Comparison of ENCODE assay signal across 8 cellular contexts in the genomic region with DNA sequence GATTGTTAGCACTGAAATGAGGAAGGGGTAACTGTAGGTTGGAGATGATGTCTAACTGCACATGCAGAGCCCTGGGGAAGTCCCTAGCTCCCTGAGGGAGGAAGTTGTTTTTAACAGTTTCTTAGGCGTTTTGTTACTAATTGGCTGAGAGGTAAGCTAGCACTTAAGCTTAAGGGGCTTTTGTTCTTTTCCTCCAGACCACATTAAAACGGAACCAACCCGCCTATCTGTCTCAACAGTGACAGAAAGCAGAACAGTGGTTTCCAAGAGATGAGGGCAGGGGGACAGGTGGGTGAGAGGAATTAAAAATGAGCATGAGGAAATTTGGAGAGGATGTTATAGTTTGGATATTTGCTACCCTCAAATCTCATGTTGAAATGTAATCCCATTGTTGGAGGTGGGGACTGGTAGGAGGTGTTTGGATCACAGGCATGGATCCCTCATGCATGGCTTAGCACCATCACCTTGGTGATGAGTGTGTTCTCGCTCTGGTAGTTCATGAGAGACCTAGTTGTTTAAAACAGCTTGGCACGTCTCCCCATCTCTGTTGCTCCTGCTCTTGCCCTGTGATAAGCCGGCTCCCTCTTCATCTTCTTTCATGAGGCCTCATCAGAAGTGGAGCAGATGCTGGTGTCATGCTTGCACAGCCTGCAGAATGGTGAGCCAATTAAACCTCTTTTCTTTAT. TPM values are rescaled to one million over a fixed set of nuclear protein-coding genes. Genes with fewer than 3 reads are reported as not detected.
A peak's percentile ranks its signal among the peaks of the same experiment; 100 is the strongest.
DNase-seq lines count a peak whose midpoint lies in the region; ATAC-seq and TF ChIP-seq lines count a peak whose summit lies in the region.

No MANE protein-coding gene starts in this region.

- peaks cover 21% of the 10 kb centered on the region for H3K4me1 Mint-ChIP-seq in Calu3 (ENCODE audit: low read depth, unreplicated experiment)

- H3K4me1 ChIP-seq in HAP-1 = peaks cover 15% of the 10 kb centered on the region

- DNase-seq in Calu3 = peak; percentile 10
- peak; percentile 97 for DNase-seq in SKM-1 treated with dmso at 0.1 percent for 144 hours (lab: John Stamatoyannopoulos, UW; ENCODE audit: unreplicated experiment)
- peak; percentile 32 for DNase-seq in astrocyte of the hippocampus (ENCODE audit: low read depth, low spot score)
- peak in 2 of 3 experiments; percentile 16 to 25 for DNase-seq in stimulated activated CD4-positive, alpha-beta T cell treated with anti-CD3 and anti-CD28 coated beads, TNF-alpha, amount 100 ng/mL, for 24 hours (ENCODE audit: low read depth in 3 of 3)
- no peak for DNase-seq in HAP-1 (ENCODE audit: low spot score in 2 of 2)
- no peak for DNase-seq in SW480 (ENCODE audit: low spot score)

- H3K36me3 Mint-ChIP-seq in Calu3 (ENCODE audit: insufficient read depth, unreplicated experiment) = peaks cover 5% of the 10 kb centered on the region

- no peaks in the 10 kb centered on the region for H3K9me3 Mint-ChIP-seq in Calu3 (ENCODE audit: low read depth, unreplicated experiment)

- no TSS peak for BruUV-seq in Calu3 (replicated peaks; lab: Mats Ljungman, UMichigan)

- ATAC-seq in GM19452 (IDR thresholded peaks at IDR 0.05; ENCODE audit: unreplicated experiment) = peak; percentile 87
- ATAC-seq in HG03520 (IDR thresholded peaks at IDR 0.05; ENCODE audit: unreplicated experiment) = peak; percentile 83

- H3K27me3 Mint-ChIP-seq in Calu3 (ENCODE audit: unreplicated experiment) = no peaks in the 10 kb centered on the region

- H3K27me3 ChIP-seq in HAP-1 (ENCODE audit: low read depth) = no peaks in the 10 kb centered on the region

- no peak for TF ChIP-seq CTCF in Calu3 (IDR thresholded peaks at IDR 0.05; ENCODE audit: unreplicated experiment)

- in situ Hi-C loops in HAP-1 (cut with MboI; ENCODE audit: low sequenced_read_pairs) = no loop called here

- H3K4me3 Mint-ChIP-seq in Calu3 (ENCODE audit: low read depth, unreplicated experiment) = peak overlapping the region; percentile 1

- no peak overlapping the region for H3K27ac Mint-ChIP-seq in Calu3 (ENCODE audit: unreplicated experiment)

- H3K36me3 ChIP-seq in HAP-1 (replicated peaks) = no peaks in the 10 kb centered on the region

- no peak overlapping the region for H3K4me3 ChIP-seq in HAP-1

- intact Hi-C loops in Calu3 (cut with micrococcal nuclease; ENCODE audit: unreplicated experiment) = no loop called here

- no peaks in the 10 kb centered on the region for H3K9me3 ChIP-seq in HAP-1

- CTCF ChIA-PET in Calu3 (lab: Charles Lee) = interaction anchor here (1.2 kb wide), 1 partner anchor 49 kb away, joined by 3 read pairs; no protein-coding TSS in a partner anchor

RNA-seq across cellular contexts. Expression of a gene that starts 38.9 kb away (rescaled TPM):
- total RNA-seq in Calu3 (2022) = 12.6 and 14.6 TPM in 2 replicates

RNA-seq across cellular contexts. Expression of a gene that starts 44.6 kb away (rescaled TPM):
- total RNA-seq in Calu3 (2022) = 198 and 232 TPM in 2 replicates

RNA-seq across cellular contexts. Expression of a gene that starts 54.2 kb away (rescaled TPM):
- 63.9 and 65.5 TPM in 2 replicates for total RNA-seq in Calu3 (2022)

Comparison
In these comparisons a context has a peak if more than half of its experiments do, and no peak if none do; other contexts are left out.
1. DNase-seq: peak in Calu3 (single experiment), SKM-1 treated with dmso at 0.1 percent for 144 hours (single experiment), astrocyte of the hippocampus (single experiment) and stimulated activated CD4-positive, alpha-beta T cell treated with anti-CD3 and anti-CD28 coated beads, TNF-alpha, amount 100 ng/mL, for 24 hours (2 of 3); none in HAP-1 (0 of 2) and SW480 (single experiment).